ENCODE assay signal across 27 cellular contexts in the genomic region with DNA sequence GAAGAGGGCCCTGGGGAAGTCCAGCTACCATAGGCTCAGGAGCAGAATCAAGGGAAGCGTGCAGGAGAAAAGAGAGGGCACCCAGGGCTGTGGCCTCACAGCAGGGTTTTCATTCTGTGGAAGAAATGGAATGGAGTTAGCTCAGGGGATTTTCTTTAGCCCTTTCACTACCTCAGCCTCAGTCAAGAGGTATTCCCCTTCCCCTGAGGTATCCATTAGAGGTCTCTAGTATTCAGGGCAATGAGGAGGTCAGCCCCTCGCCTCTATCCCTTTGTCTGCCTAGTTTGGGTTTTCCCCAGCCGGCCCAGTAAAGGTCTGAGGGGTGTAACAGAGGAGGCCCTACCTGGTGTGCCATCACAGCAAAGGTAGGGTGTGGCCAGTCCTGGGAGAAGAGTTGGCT. TPM values are rescaled to one million over a fixed set of nuclear protein-coding genes. Genes with fewer than 3 reads are reported as not detected.
"Had no signal": no experiment of that assay in that cellular context is flagged by ENCODE, and none has a peak within 500 bp of the region (broad histone marks: within the 10 kb centered on the region; RNA-seq: fewer than 3 reads in every experiment).

No MANE protein-coding gene starts in this region.

- H3K36me3 ChIP-seq: heart left ventricle, right atrium auricular region, sigmoid colon, thyroid gland, uterus had no signal

- DNase-seq: cortex of kidney; dorsolateral prefrontal cortex; effector CD8-positive, alpha-beta T cell; heart left ventricle; hippocampal formation; left colon; left ventricle myocardium superior; mesenchymal stem cell; midbrain; sigmoid colon; stimulated activated CD4-positive, alpha-beta T cell treated with anti-CD3 and anti-CD28 coated beads, Interleukin-2, amount 100 ng/mL, for 24 hours; stimulated activated CD4-positive, alpha-beta T cell treated with anti-CD3 and anti-CD28 coated beads, Interleukin-4, amount 100 ng/mL, for 4 hours; stimulated activated naive CD4-positive, alpha-beta T cell treated with Interleukin-2 at 50 U/mL for 16 hours; thyroid gland; uterus had no signal

- H3K27me3 ChIP-seq: right atrium auricular region, sigmoid colon, thyroid gland, uterus had no signal

- H3K36me3 Mint-ChIP-seq: natural killer cell treated with Interleukin-12 subunit alpha and Interleukin-12 subunit beta and Interleukin-15 and Interleukin-18, amount 100 ng/mL, for 72 hours; type B pancreatic cell had no signal

- ATAC-seq: esophagus mucosa, heart left ventricle, left colon, left ventricle myocardium superior had no signal

- H3K27ac ChIP-seq: dorsolateral prefrontal cortex, heart left ventricle, right atrium auricular region, sigmoid colon, skin epidermis, thyroid gland, uterus had no signal

- FAIRE-seq: endometrium, frontal cortex had no signal

- H3K9me3 ChIP-seq: heart left ventricle, right atrium auricular region, sigmoid colon, thyroid gland, uterus had no signal

- H3K4me3 ChIP-seq: dorsolateral prefrontal cortex, heart left ventricle, lung, right atrium auricular region, sigmoid colon, skin epidermis, thyroid gland, uterus had no signal

- H3K9me3 Mint-ChIP-seq: natural killer cell treated with Interleukin-12 subunit alpha and Interleukin-12 subunit beta and Interleukin-15 and Interleukin-18, amount 100 ng/mL, for 72 hours; type B pancreatic cell had no signal

- H3K27ac Mint-ChIP-seq: natural killer cell treated with Interleukin-12 subunit alpha and Interleukin-12 subunit beta and Interleukin-15 and Interleukin-18, amount 100 ng/mL, for 72 hours; type B pancreatic cell had no signal

- H3K4me3 Mint-ChIP-seq: natural killer cell treated with Interleukin-12 subunit alpha and Interleukin-12 subunit beta and Interleukin-15 and Interleukin-18, amount 100 ng/mL, for 72 hours; type B pancreatic cell had no signal

- H3K4me1 ChIP-seq: heart left ventricle, right atrium auricular region, sigmoid colon, thyroid gland, uterus had no signal

RNA-seq across cellular contexts. Expression of gene GFRA3, which starts 21.5 kb away (rescaled TPM):
- total RNA-seq: esophagus mucosa, fibroblast of lung, frontal cortex, glomerular endothelial cell, osteoblast, pulmonary artery endothelial cell, thyroid gland had no signal
- polyA plus RNA-seq: fibroblast of lung had no signal
